Comparison of ENCODE assay signal across 16 cellular contexts in genomic region chr9:15935661-15936315, GRCh38.
DNase-seq lines count a peak whose midpoint lies in the region; ATAC-seq and TF ChIP-seq lines count a peak whose summit lies in the region.
"Had no signal": no experiment of that assay in that cellular context is flagged by ENCODE, and none has a peak within 500 bp of the region (broad histone marks: within the 10 kb centered on the region; RNA-seq: fewer than 3 reads in every experiment).

No MANE protein-coding gene starts in this region.

- DNase-seq in EL, result peak; percentile 31
- peak; percentile 85 for DNase-seq in NCI-H1105 treated with DMSO at 0.1 percent for 48 hours (lab: John Stamatoyannopoulos, UW)
- DNase-seq in chondrocyte (ENCODE audit: low spot score), result no peak
- no peak for DNase-seq in nephron progenitor cell
- no peak for DNase-seq in hippocampal formation (lab: John Stamatoyannopoulos, UW)
- DNase-seq in ovary, result no peak
- DNase-seq in activated CD4-positive, alpha-beta memory T cell treated with anti-CD3 and anti-CD28 coated beads for 36 hours, result no peak
- DNase-seq: activated CD8-positive, alpha-beta T cell treated with anti-CD3 and anti-CD28 coated beads for 36 hours; activated effector memory CD4-positive, alpha-beta T cell treated with Interleukin-2 at 50 U/mL for 16 hours; effector memory CD4-positive, alpha-beta T cell; GOT3; stimulated activated CD4-positive, alpha-beta T cell treated with anti-CD3 and anti-CD28 coated beads, Interleukin-4, amount 100 ng/mL, for 1 hour; upper lobe of right lung had no signal

- no peak overlapping the region for H3K4me3 Mint-ChIP-seq in chondrocyte (ENCODE audit: unreplicated experiment)
- H3K4me3 Mint-ChIP-seq in nephron progenitor cell, result no peak overlapping the region
- no peak overlapping the region for H3K4me3 Mint-ChIP-seq in activated CD4-positive, alpha-beta memory T cell treated with anti-CD3 and anti-CD28 coated beads for 36 hours
- H3K4me3 Mint-ChIP-seq: activated CD8-positive, alpha-beta T cell treated with anti-CD3 and anti-CD28 coated beads for 36 hours had no signal

- H3K36me3 Mint-ChIP-seq in chondrocyte (ENCODE audit: low read depth) (peaks cover 8% of the 10 kb centered on the region), nephron progenitor cell (ENCODE audit: low read depth) (peaks cover 21% of the 10 kb centered on the region)
- no peaks in the 10 kb centered on the region for H3K36me3 Mint-ChIP-seq in activated CD4-positive, alpha-beta memory T cell treated with anti-CD3 and anti-CD28 coated beads for 36 hours

- no peaks in the 10 kb centered on the region for H3K27me3 ChIP-seq in ovary
- H3K27me3 ChIP-seq: ascending aorta; BLaER1 treated with 17β-estradiol and CSF1 and Interleukin-3, amounts not matched to agents 10 nM and 100 nM; upper lobe of right lung had no signal

- WGBS in ovary, 3 donors, result 70 to 80% (median 80%) methylated on average over 2 of the region's 2 CpGs

- TF ChIP-seq CTCF in chondrocyte (IDR thresholded peaks at IDR 0.05) (no peak), nephron progenitor cell (IDR thresholded peaks at IDR 0.05) (no peak), ovary (IDR thresholded peaks at IDR 0.05) (no peak)

- H3K27ac Mint-ChIP-seq in chondrocyte (ENCODE audit: unreplicated experiment) (peak overlapping the region; percentile 82), nephron progenitor cell (peak overlapping the region; percentile 27)
- H3K27ac Mint-ChIP-seq in activated CD4-positive, alpha-beta memory T cell treated with anti-CD3 and anti-CD28 coated beads for 36 hours, result no peak overlapping the region
- H3K27ac Mint-ChIP-seq: activated CD8-positive, alpha-beta T cell treated with anti-CD3 and anti-CD28 coated beads for 36 hours had no signal

- no peak overlapping the region for H3K4me3 ChIP-seq in ovary
- H3K4me3 ChIP-seq: ascending aorta; BLaER1 treated with 17β-estradiol and CSF1 and Interleukin-3, amounts not matched to agents 10 nM and 100 nM; upper lobe of right lung had no signal

- POLR2A ChIA-PET in activated CD4-positive, alpha-beta memory T cell treated with anti-CD3 and anti-CD28 coated beads for 36 hours (lab: Charles Lee), result no interaction called here

- no peak for ATAC-seq in HG03469 (IDR thresholded peaks at IDR 0.05; ENCODE audit: unreplicated experiment)
- ATAC-seq: activated CD8-positive, alpha-beta T cell treated with anti-CD3 and anti-CD28 coated beads for 36 hours; upper lobe of right lung had no signal

- no peak for TF ChIP-seq EP300 in ovary (IDR thresholded peaks at IDR 0.05)

- H3K4me1 ChIP-seq in ovary (ENCODE audit: insufficient read depth), result no peaks in the 10 kb centered on the region
- H3K4me1 ChIP-seq: ascending aorta; BLaER1 treated with 17β-estradiol and CSF1 and Interleukin-3, amounts not matched to agents 10 nM and 100 nM; upper lobe of right lung had no signal

- CTCF ChIA-PET in activated CD4-positive, alpha-beta memory T cell treated with anti-CD3 and anti-CD28 coated beads for 36 hours (lab: Charles Lee), result no interaction called here

- no peak overlapping the region for H3K27ac ChIP-seq in ovary
- H3K27ac ChIP-seq: ascending aorta; BLaER1 treated with 17β-estradiol and CSF1 and Interleukin-3, amounts not matched to agents 10 nM and 100 nM; upper lobe of right lung had no signal

- H3K36me3 ChIP-seq in ovary, result no peaks in the 10 kb centered on the region
- H3K36me3 ChIP-seq: ascending aorta; BLaER1 treated with 17β-estradiol and CSF1 and Interleukin-3, amounts not matched to agents 10 nM and 100 nM; upper lobe of right lung had no signal

- no peak for TF ChIP-seq POLR2A in ovary (IDR thresholded peaks at IDR 0.05)

- H3K4me1 Mint-ChIP-seq in chondrocyte (ENCODE audit: low read depth), result peaks cover 36% of the 10 kb centered on the region
- H3K4me1 Mint-ChIP-seq in nephron progenitor cell, result peaks cover 20% of the 10 kb centered on the region
- H3K4me1 Mint-ChIP-seq in activated CD4-positive, alpha-beta memory T cell treated with anti-CD3 and anti-CD28 coated beads for 36 hours (ENCODE audit: low read depth), result no peaks in the 10 kb centered on the region

- H3K9me3 ChIP-seq in ovary, result no peaks in the 10 kb centered on the region
- H3K9me3 ChIP-seq: ascending aorta had no signal

- intact Hi-C loops in ovary (cut with DNase I), result no loop called here
- intact Hi-C loops in activated CD4-positive, alpha-beta memory T cell treated with anti-CD3 and anti-CD28 coated beads for 36 hours (cut with micrococcal nuclease), result no loop called here

- H3K9me3 Mint-ChIP-seq in chondrocyte (ENCODE audit: low read depth) (peaks cover 16% of the 10 kb centered on the region), nephron progenitor cell (peaks cover 25% of the 10 kb centered on the region)
- peaks cover 9% of the 10 kb centered on the region for H3K9me3 Mint-ChIP-seq in activated CD4-positive, alpha-beta memory T cell treated with anti-CD3 and anti-CD28 coated beads for 36 hours

- H3K27me3 Mint-ChIP-seq in chondrocyte (ENCODE audit: low read depth), result no peaks in the 10 kb centered on the region
- peaks cover 3% of the 10 kb centered on the region for H3K27me3 Mint-ChIP-seq in nephron progenitor cell (ENCODE audit: low read depth, poor library complexity)
- no peaks in the 10 kb centered on the region for H3K27me3 Mint-ChIP-seq in activated CD4-positive, alpha-beta memory T cell treated with anti-CD3 and anti-CD28 coated beads for 36 hours
- H3K27me3 Mint-ChIP-seq: activated CD8-positive, alpha-beta T cell treated with anti-CD3 and anti-CD28 coated beads for 36 hours had no signal

Comparison
In these comparisons a context has a peak if more than half of its experiments do, and no peak if none do; other contexts are left out.
1. DNase-seq: peak in EL (single experiment) and NCI-H1105 treated with DMSO at 0.1 percent for 48 hours (single experiment); none in chondrocyte (single experiment), nephron progenitor cell (single experiment), hippocampal formation (0 of 2), ovary (0 of 5) and activated CD4-positive, alpha-beta memory T cell treated with anti-CD3 and anti-CD28 coated beads for 36 hours (single experiment).